In genomic region chr5:138188632-138189031, GRCh38 we compare ENCODE assay signal across 1 cellular context.
A peak's percentile ranks its signal among the peaks of the same experiment; 100 is the strongest.
TF ChIP-seq lines count a peak whose summit lies in the region.

No MANE protein-coding gene starts in this region.

TF ChIP-seq in K562, 482 proteins besides CTCF, POLR2A, EP300 and RAD21:
- TF ChIP-seq HDAC1 (IDR thresholded peaks at IDR 0.05) (no peak), SUPT5H (IDR thresholded peaks at IDR 0.05) (0 out of 2 replicates have a peak, but pooled peaks have one; percentile 46)
